1 cellular context compared by ENCODE assay signal in the genomic region with DNA sequence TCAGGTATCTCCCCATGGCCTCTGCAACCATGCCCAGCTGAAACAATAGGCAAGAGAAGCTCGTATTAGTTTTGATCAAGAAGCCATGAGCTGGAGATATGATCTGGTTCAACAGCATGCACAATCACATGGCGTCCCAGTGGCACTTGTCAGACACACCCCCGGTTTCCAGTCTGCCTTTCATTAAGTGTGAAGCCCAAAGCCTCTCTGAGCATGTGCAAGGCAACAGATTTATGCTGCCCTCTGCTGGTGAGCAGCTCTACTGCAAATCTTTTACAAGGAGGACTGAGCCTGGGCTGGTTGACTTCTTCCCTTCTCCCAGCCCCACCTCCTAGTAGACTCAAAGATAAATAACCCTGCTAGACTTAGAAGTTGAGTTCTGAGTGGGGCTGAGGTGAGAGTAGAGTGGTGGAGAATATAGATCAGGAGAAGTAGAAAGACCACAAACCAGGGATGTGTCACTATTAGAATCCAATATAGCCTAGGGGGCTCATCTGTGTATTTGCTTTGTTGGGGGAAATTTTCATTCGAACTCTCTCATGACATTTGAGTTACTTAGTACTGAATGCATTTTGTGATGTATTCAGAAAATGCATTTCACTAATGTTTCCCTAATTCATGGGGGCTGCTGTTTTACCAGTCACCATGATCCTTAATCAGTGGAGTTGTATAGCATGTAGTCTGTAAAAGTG.
TF ChIP-seq lines count a peak whose summit lies in the region.

No MANE protein-coding gene starts in this region.

TF ChIP-seq in HepG2, 621 proteins besides CTCF, POLR2A, EP300 and RAD21 (continued from another document and continues in another):
- TF ChIP-seq, protein P1, sequence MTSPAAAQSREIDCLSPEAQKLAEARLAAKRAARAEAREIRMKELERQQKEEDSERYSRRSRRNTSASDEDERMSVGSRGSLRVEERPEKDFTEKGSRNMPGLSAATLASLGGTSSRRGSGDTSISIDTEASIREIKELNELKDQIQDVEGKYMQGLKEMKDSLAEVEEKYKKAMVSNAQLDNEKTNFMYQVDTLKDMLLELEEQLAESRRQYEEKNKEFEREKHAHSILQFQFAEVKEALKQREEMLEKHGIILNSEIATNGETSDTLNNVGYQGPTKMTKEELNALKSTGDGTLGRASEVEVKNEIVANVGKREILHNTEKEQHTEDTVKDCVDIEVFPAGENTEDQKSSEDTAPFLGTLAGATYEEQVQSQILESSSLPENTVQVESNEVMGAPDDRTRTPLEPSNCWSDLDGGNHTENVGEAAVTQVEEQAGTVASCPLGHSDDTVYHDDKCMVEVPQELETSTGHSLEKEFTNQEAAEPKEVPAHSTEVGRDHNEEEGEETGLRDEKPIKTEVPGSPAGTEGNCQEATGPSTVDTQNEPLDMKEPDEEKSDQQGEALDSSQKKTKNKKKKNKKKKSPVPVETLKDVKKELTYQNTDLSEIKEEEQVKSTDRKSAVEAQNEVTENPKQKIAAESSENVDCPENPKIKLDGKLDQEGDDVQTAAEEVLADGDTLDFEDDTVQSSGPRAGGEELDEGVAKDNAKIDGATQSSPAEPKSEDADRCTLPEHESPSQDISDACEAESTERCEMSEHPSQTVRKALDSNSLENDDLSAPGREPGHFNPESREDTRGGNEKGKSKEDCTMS (CRISPR knock-in tag; conservative IDR thresholded peaks at IDR 0.05), result no peak
- TF ChIP-seq CENPT (CRISPR knock-in tag; IDR thresholded peaks at IDR 0.05; ENCODE audit: low read depth) (no peak), EEA1 (CRISPR knock-in tag; IDR thresholded peaks at IDR 0.05; ENCODE audit: borderline replicate concordance) (no peak), ELF3 (CRISPR knock-in tag; IDR thresholded peaks at IDR 0.05) (peak; percentile 76), NPAS2 (CRISPR knock-in tag; IDR thresholded peaks at IDR 0.05; ENCODE audit: borderline replicate concordance) (no peak), ZNF432 (CRISPR knock-in tag; IDR thresholded peaks at IDR 0.05; ENCODE audit: borderline replicate concordance) (no peak), POGZ (CRISPR knock-in tag; IDR thresholded peaks at IDR 0.05) (no peak), SOX6 (IDR thresholded peaks at IDR 0.05) (no peak), SOX6 (CRISPR knock-in tag; IDR thresholded peaks at IDR 0.05) (no peak), ZNF3 (CRISPR knock-in tag; IDR thresholded peaks at IDR 0.05) (no peak), SMARCE1 (IDR thresholded peaks at IDR 0.05; ENCODE audit: borderline replicate concordance) (no peak), XRCC5 (optimal IDR thresholded peaks at IDR 0.05; ENCODE audit: low read length) (peak; percentile 96), ZNF20 (CRISPR knock-in tag; IDR thresholded peaks at IDR 0.05) (no peak), ZNF83 (CRISPR knock-in tag; IDR thresholded peaks at IDR 0.05; ENCODE audit: borderline replicate concordance) (0 out of 2 replicates have a peak, but pooled peaks have one; percentile 72), ZSCAN21 (CRISPR knock-in tag; IDR thresholded peaks at IDR 0.05; ENCODE audit: borderline replicate concordance) (peak; percentile 57; the same call in 1 of the 2 replicates), SP5 (CRISPR knock-in tag; IDR thresholded peaks at IDR 0.05; ENCODE audit: borderline replicate concordance, low read depth) (no peak), RFXANK (CRISPR knock-in tag; IDR thresholded peaks at IDR 0.05) (no peak), NFKBIZ (CRISPR knock-in tag; IDR thresholded peaks at IDR 0.05) (0 out of 2 replicates have a peak, but pooled peaks have one; percentile 20), AGO1 (IDR thresholded peaks at IDR 0.05; ENCODE audit: low read depth, low read length, poor library complexity, severe bottlenecking) (no peak), ZNF546 (CRISPR knock-in tag; conservative IDR thresholded peaks at IDR 0.05) (no peak), ATF1 (CRISPR knock-in tag; IDR thresholded peaks at IDR 0.05) (no peak), TP53 (CRISPR knock-in tag; conservative IDR thresholded peaks at IDR 0.05) (no peak), ZNF549 (CRISPR knock-in tag; IDR thresholded peaks at IDR 0.05) (no peak), SIN3A (IDR thresholded peaks at IDR 0.05; ENCODE audit: borderline replicate concordance, low read depth, low read length) (no peak), ZSCAN20 (CRISPR knock-in tag; IDR thresholded peaks at IDR 0.05; ENCODE audit: borderline replicate concordance) (no peak), HIC2 (CRISPR knock-in tag; IDR thresholded peaks at IDR 0.05; ENCODE audit: low read depth) (no peak), ZFX (CRISPR knock-in tag; IDR thresholded peaks at IDR 0.05; ENCODE audit: low read depth) (no peak), ZNF468 (CRISPR knock-in tag; IDR thresholded peaks at IDR 0.05) (no peak), ZMYM2 (CRISPR knock-in tag; IDR thresholded peaks at IDR 0.05) (no peak), ZBTB37 (CRISPR knock-in tag; IDR thresholded peaks at IDR 0.05) (no peak), ZNF331 (CRISPR knock-in tag; IDR thresholded peaks at IDR 0.05) (peak; percentile 82), NCOA1 (CRISPR knock-in tag; IDR thresholded peaks at IDR 0.05) (no peak)
- TF ChIP-seq, protein P2, sequence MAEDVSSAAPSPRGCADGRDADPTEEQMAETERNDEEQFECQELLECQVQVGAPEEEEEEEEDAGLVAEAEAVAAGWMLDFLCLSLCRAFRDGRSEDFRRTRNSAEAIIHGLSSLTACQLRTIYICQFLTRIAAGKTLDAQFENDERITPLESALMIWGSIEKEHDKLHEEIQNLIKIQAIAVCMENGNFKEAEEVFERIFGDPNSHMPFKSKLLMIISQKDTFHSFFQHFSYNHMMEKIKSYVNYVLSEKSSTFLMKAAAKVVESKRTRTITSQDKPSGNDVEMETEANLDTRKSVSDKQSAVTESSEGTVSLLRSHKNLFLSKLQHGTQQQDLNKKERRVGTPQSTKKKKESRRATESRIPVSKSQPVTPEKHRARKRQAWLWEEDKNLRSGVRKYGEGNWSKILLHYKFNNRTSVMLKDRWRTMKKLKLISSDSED (CRISPR knock-in tag; IDR thresholded peaks at IDR 0.05), result no peak
- TF ChIP-seq, protein P3, sequence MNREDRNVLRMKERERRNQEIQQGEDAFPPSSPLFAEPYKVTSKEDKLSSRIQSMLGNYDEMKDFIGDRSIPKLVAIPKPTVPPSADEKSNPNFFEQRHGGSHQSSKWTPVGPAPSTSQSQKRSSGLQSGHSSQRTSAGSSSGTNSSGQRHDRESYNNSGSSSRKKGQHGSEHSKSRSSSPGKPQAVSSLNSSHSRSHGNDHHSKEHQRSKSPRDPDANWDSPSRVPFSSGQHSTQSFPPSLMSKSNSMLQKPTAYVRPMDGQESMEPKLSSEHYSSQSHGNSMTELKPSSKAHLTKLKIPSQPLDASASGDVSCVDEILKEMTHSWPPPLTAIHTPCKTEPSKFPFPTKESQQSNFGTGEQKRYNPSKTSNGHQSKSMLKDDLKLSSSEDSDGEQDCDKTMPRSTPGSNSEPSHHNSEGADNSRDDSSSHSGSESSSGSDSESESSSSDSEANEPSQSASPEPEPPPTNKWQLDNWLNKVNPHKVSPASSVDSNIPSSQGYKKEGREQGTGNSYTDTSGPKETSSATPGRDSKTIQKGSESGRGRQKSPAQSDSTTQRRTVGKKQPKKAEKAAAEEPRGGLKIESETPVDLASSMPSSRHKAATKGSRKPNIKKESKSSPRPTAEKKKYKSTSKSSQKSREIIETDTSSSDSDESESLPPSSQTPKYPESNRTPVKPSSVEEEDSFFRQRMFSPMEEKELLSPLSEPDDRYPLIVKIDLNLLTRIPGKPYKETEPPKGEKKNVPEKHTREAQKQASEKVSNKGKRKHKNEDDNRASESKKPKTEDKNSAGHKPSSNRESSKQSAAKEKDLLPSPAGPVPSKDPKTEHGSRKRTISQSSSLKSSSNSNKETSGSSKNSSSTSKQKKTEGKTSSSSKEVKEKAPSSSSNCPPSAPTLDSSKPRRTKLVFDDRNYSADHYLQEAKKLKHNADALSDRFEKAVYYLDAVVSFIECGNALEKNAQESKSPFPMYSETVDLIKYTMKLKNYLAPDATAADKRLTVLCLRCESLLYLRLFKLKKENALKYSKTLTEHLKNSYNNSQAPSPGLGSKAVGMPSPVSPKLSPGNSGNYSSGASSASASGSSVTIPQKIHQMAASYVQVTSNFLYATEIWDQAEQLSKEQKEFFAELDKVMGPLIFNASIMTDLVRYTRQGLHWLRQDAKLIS (CRISPR knock-in tag; IDR thresholded peaks at IDR 0.05), result no peak
- TF ChIP-seq, protein P4, sequence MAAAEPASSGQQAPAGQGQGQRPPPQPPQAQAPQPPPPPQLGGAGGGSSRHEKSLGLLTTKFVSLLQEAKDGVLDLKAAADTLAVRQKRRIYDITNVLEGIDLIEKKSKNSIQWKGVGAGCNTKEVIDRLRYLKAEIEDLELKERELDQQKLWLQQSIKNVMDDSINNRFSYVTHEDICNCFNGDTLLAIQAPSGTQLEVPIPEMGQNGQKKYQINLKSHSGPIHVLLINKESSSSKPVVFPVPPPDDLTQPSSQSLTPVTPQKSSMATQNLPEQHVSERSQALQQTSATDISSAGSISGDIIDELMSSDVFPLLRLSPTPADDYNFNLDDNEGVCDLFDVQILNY (CRISPR knock-in tag; conservative IDR thresholded peaks at IDR 0.05), result no peak
- TF ChIP-seq, protein P5, sequence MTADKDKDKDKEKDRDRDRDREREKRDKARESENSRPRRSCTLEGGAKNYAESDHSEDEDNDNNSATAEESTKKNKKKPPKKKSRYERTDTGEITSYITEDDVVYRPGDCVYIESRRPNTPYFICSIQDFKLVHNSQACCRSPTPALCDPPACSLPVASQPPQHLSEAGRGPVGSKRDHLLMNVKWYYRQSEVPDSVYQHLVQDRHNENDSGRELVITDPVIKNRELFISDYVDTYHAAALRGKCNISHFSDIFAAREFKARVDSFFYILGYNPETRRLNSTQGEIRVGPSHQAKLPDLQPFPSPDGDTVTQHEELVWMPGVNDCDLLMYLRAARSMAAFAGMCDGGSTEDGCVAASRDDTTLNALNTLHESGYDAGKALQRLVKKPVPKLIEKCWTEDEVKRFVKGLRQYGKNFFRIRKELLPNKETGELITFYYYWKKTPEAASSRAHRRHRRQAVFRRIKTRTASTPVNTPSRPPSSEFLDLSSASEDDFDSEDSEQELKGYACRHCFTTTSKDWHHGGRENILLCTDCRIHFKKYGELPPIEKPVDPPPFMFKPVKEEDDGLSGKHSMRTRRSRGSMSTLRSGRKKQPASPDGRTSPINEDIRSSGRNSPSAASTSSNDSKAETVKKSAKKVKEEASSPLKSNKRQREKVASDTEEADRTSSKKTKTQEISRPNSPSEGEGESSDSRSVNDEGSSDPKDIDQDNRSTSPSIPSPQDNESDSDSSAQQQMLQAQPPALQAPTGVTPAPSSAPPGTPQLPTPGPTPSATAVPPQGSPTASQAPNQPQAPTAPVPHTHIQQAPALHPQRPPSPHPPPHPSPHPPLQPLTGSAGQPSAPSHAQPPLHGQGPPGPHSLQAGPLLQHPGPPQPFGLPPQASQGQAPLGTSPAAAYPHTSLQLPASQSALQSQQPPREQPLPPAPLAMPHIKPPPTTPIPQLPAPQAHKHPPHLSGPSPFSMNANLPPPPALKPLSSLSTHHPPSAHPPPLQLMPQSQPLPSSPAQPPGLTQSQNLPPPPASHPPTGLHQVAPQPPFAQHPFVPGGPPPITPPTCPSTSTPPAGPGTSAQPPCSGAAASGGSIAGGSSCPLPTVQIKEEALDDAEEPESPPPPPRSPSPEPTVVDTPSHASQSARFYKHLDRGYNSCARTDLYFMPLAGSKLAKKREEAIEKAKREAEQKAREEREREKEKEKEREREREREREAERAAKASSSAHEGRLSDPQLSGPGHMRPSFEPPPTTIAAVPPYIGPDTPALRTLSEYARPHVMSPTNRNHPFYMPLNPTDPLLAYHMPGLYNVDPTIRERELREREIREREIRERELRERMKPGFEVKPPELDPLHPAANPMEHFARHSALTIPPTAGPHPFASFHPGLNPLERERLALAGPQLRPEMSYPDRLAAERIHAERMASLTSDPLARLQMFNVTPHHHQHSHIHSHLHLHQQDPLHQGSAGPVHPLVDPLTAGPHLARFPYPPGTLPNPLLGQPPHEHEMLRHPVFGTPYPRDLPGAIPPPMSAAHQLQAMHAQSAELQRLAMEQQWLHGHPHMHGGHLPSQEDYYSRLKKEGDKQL (CRISPR knock-in tag; IDR thresholded peaks at IDR 0.05; ENCODE audit: low read depth), result no peak; the same call in 1 of the 2 replicates
- TF ChIP-seq, protein P6, sequence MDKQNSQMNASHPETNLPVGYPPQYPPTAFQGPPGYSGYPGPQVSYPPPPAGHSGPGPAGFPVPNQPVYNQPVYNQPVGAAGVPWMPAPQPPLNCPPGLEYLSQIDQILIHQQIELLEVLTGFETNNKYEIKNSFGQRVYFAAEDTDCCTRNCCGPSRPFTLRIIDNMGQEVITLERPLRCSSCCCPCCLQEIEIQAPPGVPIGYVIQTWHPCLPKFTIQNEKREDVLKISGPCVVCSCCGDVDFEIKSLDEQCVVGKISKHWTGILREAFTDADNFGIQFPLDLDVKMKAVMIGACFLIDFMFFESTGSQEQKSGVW (CRISPR knock-in tag; IDR thresholded peaks at IDR 0.05; ENCODE audit: borderline replicate concordance), result no peak
